ENCODE assay signal across 16 cellular contexts in the genomic region with DNA sequence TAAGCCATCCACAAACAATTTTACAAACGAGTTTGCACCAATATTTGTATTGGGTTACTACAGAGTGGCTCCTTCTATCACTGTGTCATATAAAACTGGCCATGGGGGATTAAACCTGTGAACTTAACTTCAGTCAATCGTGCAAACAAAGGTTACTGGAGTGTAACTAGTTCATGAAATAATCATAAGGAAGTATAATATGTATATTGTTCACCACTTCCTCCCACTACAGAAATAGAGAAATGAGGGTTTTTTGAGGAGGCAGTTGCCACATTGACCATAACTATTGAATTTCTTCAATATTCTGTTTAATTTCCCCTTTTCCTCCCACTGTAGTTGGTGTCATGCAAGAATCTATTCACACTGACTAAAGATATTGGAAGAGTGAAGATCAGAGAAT. TPM values are rescaled to one million over a fixed set of nuclear protein-coding genes. Genes with fewer than 3 reads are reported as not detected.
A peak's percentile ranks its signal among the peaks of the same experiment; 100 is the strongest.
DNase-seq lines count a peak whose midpoint lies in the region; ATAC-seq, FAIRE-seq and TF ChIP-seq lines count a peak whose summit lies in the region.
"Had no signal": no experiment of that assay in that cellular context is flagged by ENCODE, and none has a peak within 500 bp of the region (broad histone marks: within the 10 kb centered on the region; RNA-seq: fewer than 3 reads in every experiment).

A gene with protein sequence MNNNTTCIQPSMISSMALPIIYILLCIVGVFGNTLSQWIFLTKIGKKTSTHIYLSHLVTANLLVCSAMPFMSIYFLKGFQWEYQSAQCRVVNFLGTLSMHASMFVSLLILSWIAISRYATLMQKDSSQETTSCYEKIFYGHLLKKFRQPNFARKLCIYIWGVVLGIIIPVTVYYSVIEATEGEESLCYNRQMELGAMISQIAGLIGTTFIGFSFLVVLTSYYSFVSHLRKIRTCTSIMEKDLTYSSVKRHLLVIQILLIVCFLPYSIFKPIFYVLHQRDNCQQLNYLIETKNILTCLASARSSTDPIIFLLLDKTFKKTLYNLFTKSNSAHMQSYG (plus strand): TSS at position 361 of the 400 bp plus-strand sequence. CDS start 2,846 bp downstream, outside the sequence.

- peaks cover 6 to 38% (median 21%) of the 10 kb centered on the region in 4 donors for H3K4me1 Mint-ChIP-seq in CD4-positive, alpha-beta memory T cell
- H3K4me1 Mint-ChIP-seq in activated CD8-positive, alpha-beta T cell treated with anti-CD3 and anti-CD28 coated beads, Interleukin-2, amount 10 ng/mL, durations not matched to agents 7 days and 5 days (ENCODE audit: low read depth), result peaks cover 53% of the 10 kb centered on the region
- peaks cover 33 to 44% of the 10 kb centered on the region in 2 donors for H3K4me1 Mint-ChIP-seq in natural killer cell

- peaks cover 0 to 4% of the 10 kb centered on the region in 2 donors for H3K9me3 ChIP-seq in CD4-positive, alpha-beta memory T cell (ENCODE audit: control insufficient read depth in 1 of 2, low read length in 2 of 2)
- H3K9me3 ChIP-seq: uterus had no signal

- H3K4me3 Mint-ChIP-seq in CD4-positive, alpha-beta memory T cell, result peak within 1 kb of the TSS in 1 of 8 donors; percentile 25
- peak within 1 kb of the TSS; percentile 45 for H3K4me3 Mint-ChIP-seq in activated CD8-positive, alpha-beta T cell treated with anti-CD3 and anti-CD28 coated beads, Interleukin-2, amount 10 ng/mL, durations not matched to agents 7 days and 5 days
- peak within 1 kb of the TSS; percentile 42 for H3K4me3 Mint-ChIP-seq in natural killer cell

- H3K9me3 Mint-ChIP-seq in CD4-positive, alpha-beta memory T cell, result peaks cover 0 to 10% (median 6%) of the 10 kb centered on the region in 8 donors
- peaks cover 4% of the 10 kb centered on the region for H3K9me3 Mint-ChIP-seq in activated CD8-positive, alpha-beta T cell treated with anti-CD3 and anti-CD28 coated beads, Interleukin-2, amount 10 ng/mL, durations not matched to agents 7 days and 5 days (ENCODE audit: insufficient read depth)
- H3K9me3 Mint-ChIP-seq in natural killer cell, result no peaks in the 10 kb centered on the region

- H3K27ac ChIP-seq in CD4-positive, alpha-beta memory T cell (ENCODE audit: low read depth, low read length), result no peak within 1 kb of the TSS
- H3K27ac ChIP-seq: hepatocyte, uterus, VCaP had no signal

- peaks cover 30% of the 10 kb centered on the region for H3K4me1 ChIP-seq in CD4-positive, alpha-beta memory T cell (ENCODE audit: insufficient read depth, low read length)
- H3K4me1 ChIP-seq: uterus had no signal

- peaks cover 14 to 16% of the 10 kb centered on the region in 2 donors for H3K36me3 Mint-ChIP-seq in CD4-positive, alpha-beta memory T cell
- H3K36me3 Mint-ChIP-seq in activated CD8-positive, alpha-beta T cell treated with anti-CD3 and anti-CD28 coated beads, Interleukin-2, amount 10 ng/mL, durations not matched to agents 7 days and 5 days (ENCODE audit: low read depth), result peaks cover 40% of the 10 kb centered on the region
- peaks cover 7% of the 10 kb centered on the region for H3K36me3 Mint-ChIP-seq in natural killer cell

- peak within 1 kb of the TSS in 5 of 7 donors; percentile 13 to 53 (median 22) for H3K27ac Mint-ChIP-seq in CD4-positive, alpha-beta memory T cell
- peak within 1 kb of the TSS; percentile 46 for H3K27ac Mint-ChIP-seq in activated CD8-positive, alpha-beta T cell treated with anti-CD3 and anti-CD28 coated beads, Interleukin-2, amount 10 ng/mL, durations not matched to agents 7 days and 5 days
- peak within 1 kb of the TSS in 1 of 2 donors; percentile 44 for H3K27ac Mint-ChIP-seq in natural killer cell

- CTCF ChIA-PET in CD4-positive, alpha-beta memory T cell (lab: Charles Lee; ENCODE audit: partially characterized antibody), result interaction anchor here (0.7 kb wide), 1 partner anchor 14 kb away, joined by 3 read pairs; no protein-coding TSS in a partner anchor
- CTCF ChIA-PET in activated CD8-positive, alpha-beta T cell treated with anti-CD3 and anti-CD28 coated beads, Interleukin-2, amount 10 ng/mL, durations not matched to agents 7 days and 5 days (lab: Charles Lee), result no interaction called here

- no peak within 1 kb of the TSS for H3K4me3 ChIP-seq in CD4-positive, alpha-beta memory T cell (ENCODE audit: low read length in 2 of 2)
- no peak within 1 kb of the TSS for H3K4me3 ChIP-seq in NB4 (ENCODE audit: low read depth, low read length)
- H3K4me3 ChIP-seq: hepatocyte, uterus had no signal

- H3K27me3 ChIP-seq in CD4-positive, alpha-beta memory T cell (ENCODE audit: insufficient read depth, low read length), result no peaks in the 10 kb centered on the region
- H3K27me3 ChIP-seq: hepatocyte had no signal

- DNase-seq in CD4-positive, alpha-beta memory T cell, result no peak
- DNase-seq in NB4 (ENCODE audit: low read depth), result peak; percentile 25
- DNase-seq in activated CD8-positive, alpha-beta T cell treated with anti-CD3 and anti-CD28 coated beads, Interleukin-2, amount 10 ng/mL, durations not matched to agents 7 days and 5 days, result no peak
- DNase-seq in natural killer cell, result no peak
- no peak for DNase-seq in LoVo (ENCODE audit: low spot score)
- DNase-seq in HTR-8/SVneo (ENCODE audit: insufficient read length, low spot score), result no peak
- DNase-seq in RKO (ENCODE audit: low spot score), result no peak
- DNase-seq: activated naive CD4-positive, alpha-beta T cell; DMS 273 treated with DMSO at 0.1 percent for 48 hours; effector CD4-positive, alpha-beta T cell; NCI-H1436; posterior cingulate gyrus; uterus had no signal

- H3K36me3 ChIP-seq in CD4-positive, alpha-beta memory T cell (ENCODE audit: insufficient read depth, low read length), result no peaks in the 10 kb centered on the region
- H3K36me3 ChIP-seq: uterus had no signal

- TF ChIP-seq POLR2A in NB4 (IDR thresholded peaks at IDR 0.05; ENCODE audit: extremely low read depth, insufficient read length), result no peak

- no peaks in the 10 kb centered on the region for H3K27me3 Mint-ChIP-seq in CD4-positive, alpha-beta memory T cell
- no peaks in the 10 kb centered on the region for H3K27me3 Mint-ChIP-seq in activated CD8-positive, alpha-beta T cell treated with anti-CD3 and anti-CD28 coated beads, Interleukin-2, amount 10 ng/mL, durations not matched to agents 7 days and 5 days (ENCODE audit: low read depth)
- H3K27me3 Mint-ChIP-seq in natural killer cell (ENCODE audit: low read depth in 2 of 2), result peaks cover 9 to 26% of the 10 kb centered on the region in 2 donors

- intact Hi-C loops in CD4-positive, alpha-beta memory T cell (cut with micrococcal nuclease), result no loop called here
- intact Hi-C loops in natural killer cell (cut with micrococcal nuclease), result no loop called here

- TF ChIP-seq CTCF in NB4 (IDR thresholded peaks at IDR 0.05; ENCODE audit: low read depth, low read length) (no peak), natural killer cell (IDR thresholded peaks at IDR 0.05) (no peak)

- FAIRE-seq in HTR-8/SVneo (lab: Jason Lieb, UNC), result no peak

- no peak for ATAC-seq in activated CD8-positive, alpha-beta T cell treated with anti-CD3 and anti-CD28 coated beads, Interleukin-2, amount 10 ng/mL, durations not matched to agents 7 days and 5 days
- peak in 1 of 3 donors; percentile 15 for ATAC-seq in natural killer cell
- ATAC-seq in GM19455 (IDR thresholded peaks at IDR 0.05; ENCODE audit: unreplicated experiment), result no peak

- POLR2A ChIA-PET in CD4-positive, alpha-beta memory T cell (lab: Charles Lee; ENCODE audit: partially characterized antibody), result no interaction called here
- POLR2A ChIA-PET in activated CD8-positive, alpha-beta T cell treated with anti-CD3 and anti-CD28 coated beads, Interleukin-2, amount 10 ng/mL, durations not matched to agents 7 days and 5 days (lab: Charles Lee), result no interaction called here

RNA-seq across cellular contexts. Expression of the gene that starts here (rescaled TPM):
- not detected for total RNA-seq in CD4-positive, alpha-beta memory T cell
- under 1 TPM; 0.13 to 0.37 TPM for polyA plus RNA-seq in CD4-positive, alpha-beta memory T cell
- total RNA-seq in activated CD8-positive, alpha-beta T cell treated with anti-CD3 and anti-CD28 coated beads, Interleukin-2, amount 10 ng/mL, durations not matched to agents 7 days and 5 days, result under 1 TPM; 0.37 to 0.53 TPM
- total RNA-seq in natural killer cell, result 1 to 10 TPM in 1 of 3 donors, under 1 TPM in 2; 0.77 to 1.3 (median 0.80) TPM
